Comparison of ENCODE assay signal across 8 cellular contexts in the genomic region with DNA sequence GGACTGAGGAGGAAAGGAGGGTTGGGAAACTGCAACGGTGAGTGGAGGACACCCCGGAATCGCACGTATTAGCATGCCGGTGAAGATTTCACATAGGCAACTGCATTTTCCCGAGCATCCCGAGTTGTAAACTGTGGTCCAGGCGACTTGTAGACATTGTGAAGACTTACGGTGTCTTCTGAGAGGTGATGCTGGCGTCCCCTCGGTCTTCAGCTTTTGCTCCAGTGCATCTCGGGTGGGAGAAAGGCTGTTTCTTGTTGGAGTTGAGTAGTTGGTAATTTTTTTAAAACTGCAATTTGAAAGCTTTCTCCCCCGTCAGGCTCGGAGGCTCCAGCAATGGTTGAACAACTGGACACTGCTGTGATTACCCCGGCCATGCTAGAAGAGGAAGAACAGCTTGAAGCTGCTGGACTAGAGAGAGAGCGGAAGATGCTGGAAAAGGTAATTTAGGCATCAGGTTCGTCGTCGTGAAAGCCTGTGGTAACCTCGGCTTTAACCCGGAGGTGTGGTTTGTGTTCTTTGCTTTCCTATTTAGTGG. TPM values are rescaled to one million over a fixed set of nuclear protein-coding genes. Genes with fewer than 3 reads are reported as not detected.
DNase-seq lines count a peak whose midpoint lies in the region; ATAC-seq and TF ChIP-seq lines count a peak whose summit lies in the region.

No MANE protein-coding gene starts in this region.

- H3K36me3 Mint-ChIP-seq in CD4-positive, alpha-beta T cell (ENCODE audit: low read depth): peaks cover 17% of the 10 kb centered on the region
- H3K36me3 Mint-ChIP-seq in naive B cell: peaks cover 0 to 9% of the 10 kb centered on the region in 2 donors

- peaks cover 13% of the 10 kb centered on the region for H4K20me1 ChIP-seq in SU-DHL-6 (ENCODE audit: low read depth, low read length)

- POLR2A ChIA-PET in CD4-positive, alpha-beta T cell (lab: Charles Lee): no interaction called here

- H3F3A ChIP-seq in SU-DHL-6 (ENCODE audit: insufficient read depth): no peaks in the 10 kb centered on the region

- CTCF ChIA-PET in CD4-positive, alpha-beta T cell (lab: Charles Lee): no interaction called here

- peak overlapping the region; percentile 94 for H2AFZ ChIP-seq in SU-DHL-6 (ENCODE audit: low read depth, low read length, severe bottlenecking)

- H3K9me3 ChIP-seq in CD4-positive, alpha-beta T cell (ENCODE audit: control insufficient read depth, low read length): no peaks in the 10 kb centered on the region
- H3K9me3 ChIP-seq in SU-DHL-6 (ENCODE audit: insufficient read depth, low read length): no peaks in the 10 kb centered on the region

- intact Hi-C loops in CD4-positive, alpha-beta T cell (cut with DNase I, micrococcal nuclease): loop anchor here in 1 of 2 experiments (5.0 kb wide), 1 partner anchor 184 kb away; the partner anchor contains the start of gene NOC3L

- no peak for ATAC-seq in CD4-positive, alpha-beta T cell (ENCODE audit: poor library complexity)
- peak; percentile 14 for ATAC-seq in GM19043 (IDR thresholded peaks at IDR 0.05; ENCODE audit: low read depth, unreplicated experiment)
- peak; percentile 7 for ATAC-seq in esophagus mucosa
- peak in 1 of 2 donors; percentile 3 for ATAC-seq in naive B cell (ENCODE audit: low read depth in 2 of 2)
- ATAC-seq in HG02840 (IDR thresholded peaks at IDR 0.05; ENCODE audit: low FRiP score, unreplicated experiment): no peak
- ATAC-seq in GM19351 (IDR thresholded peaks at IDR 0.05; ENCODE audit: unreplicated experiment): no peak

- H3K4me3 ChIP-seq in HL-60 (replicated peaks; ENCODE audit: insufficient read depth, low read length) (peak overlapping the region; percentile 62), SU-DHL-6 (ENCODE audit: insufficient read depth, low read length, poor library complexity, severe bottlenecking) (peak overlapping the region; percentile 86)

- no peaks in the 10 kb centered on the region for H3K9me2 ChIP-seq in SU-DHL-6 (replicated peaks; ENCODE audit: insufficient read depth, low read length)

- H3K9me3 Mint-ChIP-seq in CD4-positive, alpha-beta T cell: no peaks in the 10 kb centered on the region
- H3K9me3 Mint-ChIP-seq in naive B cell: peaks cover 0 to 2% (median 0%) of the 10 kb centered on the region in 7 donors

- peak overlapping the region; percentile 90 for H3K4me3 Mint-ChIP-seq in CD4-positive, alpha-beta T cell
- H3K4me3 Mint-ChIP-seq in naive B cell: peak overlapping the region; percentile 91 to 100 (median 99)

- peak overlapping the region; percentile 78 for H3K27ac Mint-ChIP-seq in CD4-positive, alpha-beta T cell
- H3K27ac Mint-ChIP-seq in naive B cell: peak overlapping the region; percentile 60 to 95 (median 90)

- no peaks in the 10 kb centered on the region for H3K27me3 ChIP-seq in CD4-positive, alpha-beta T cell (ENCODE audit: control insufficient read depth, insufficient read depth, low read length)
- H3K27me3 ChIP-seq in HL-60 (ENCODE audit: insufficient read depth, poor library complexity, severe bottlenecking): no peaks in the 10 kb centered on the region
- no peaks in the 10 kb centered on the region for H3K27me3 ChIP-seq in SU-DHL-6 (ENCODE audit: low read length)

- H3K9ac ChIP-seq in SU-DHL-6 (ENCODE audit: low read length): peak overlapping the region; percentile 96

- no peaks in the 10 kb centered on the region for H3K27me3 Mint-ChIP-seq in CD4-positive, alpha-beta T cell
- peaks cover 0 to 10% (median 0%) of the 10 kb centered on the region in 3 donors for H3K27me3 Mint-ChIP-seq in naive B cell

- TF ChIP-seq CTCF in CD4-positive, alpha-beta T cell (IDR thresholded peaks at IDR 0.05): no peak
- no peak for TF ChIP-seq CTCF in HL-60 (IDR thresholded peaks at IDR 0.05; ENCODE audit: insufficient read depth, low read length)
- no peak for TF ChIP-seq CTCF in SU-DHL-6 (IDR thresholded peaks at IDR 0.05; ENCODE audit: insufficient read depth, low read length, poor library complexity, severe bottlenecking)

- H3K36me3 ChIP-seq in SU-DHL-6 (ENCODE audit: low read length): peaks cover 23% of the 10 kb centered on the region

- H3K27ac ChIP-seq in CD4-positive, alpha-beta T cell (ENCODE audit: low read depth, low read length): no peak overlapping the region
- peak overlapping the region; percentile 91 for H3K27ac ChIP-seq in HL-60 (replicated peaks)
- H3K27ac ChIP-seq in SU-DHL-6 (ENCODE audit: low read depth, low read length): peak overlapping the region; percentile 76

- no peak for DNase-seq in CD4-positive, alpha-beta T cell
- peak; percentile 17 to 27 for DNase-seq in HL-60 (ENCODE audit: low read depth in 1 of 2, low spot score in 1 of 2)
- DNase-seq in naive B cell: peak; percentile 5

- H3K4me2 ChIP-seq in SU-DHL-6 (ENCODE audit: low read depth, low read length, poor library complexity, severe bottlenecking): peak overlapping the region; percentile 99

- peaks cover 55% of the 10 kb centered on the region for H3K79me2 ChIP-seq in SU-DHL-6 (ENCODE audit: insufficient read depth, low read length)

- peaks cover 21% of the 10 kb centered on the region for H3K4me1 Mint-ChIP-seq in CD4-positive, alpha-beta T cell (ENCODE audit: low read depth)
- peaks cover 20 to 26% (median 23%) of the 10 kb centered on the region in 3 donors for H3K4me1 Mint-ChIP-seq in naive B cell

RNA-seq across cellular contexts. Expression of gene HELLS, which starts 0.5 kb away (rescaled TPM):
- 10 to 100 TPM in 1 of 2 experiments, 1 to 10 TPM in 1; 9.5 to 10.3 TPM for total RNA-seq in CD4-positive, alpha-beta T cell
- 23.0 TPM for total RNA-seq in esophagus mucosa
- 10 to 100 TPM in 1 of 6 donors, 1 to 10 TPM in 4, under 1 TPM in 1; 0.41 to 10.0 (median 6.7) TPM for polyA plus RNA-seq in naive B cell (ENCODE audit: low read depth in 6 of 6)

Comparison
In these comparisons a context has a peak if more than half of its experiments do, and no peak if none do; other contexts are left out.
1. ATAC-seq: peak in GM19043 (single experiment) and esophagus mucosa (single experiment); none in CD4-positive, alpha-beta T cell (single experiment), HG02840 (single experiment) and GM19351 (single experiment).
2. DNase-seq: peak in HL-60 (2 of 2) and naive B cell (single experiment); none in CD4-positive, alpha-beta T cell (0 of 10).